8 cellular contexts compared by ENCODE assay signal in genomic region chr19:16627194-16627927, GRCh38. TPM values are rescaled to one million over a fixed set of nuclear protein-coding genes. Genes with fewer than 3 reads are reported as not detected.
DNase-seq lines count a peak whose midpoint lies in the region; ATAC-seq and TF ChIP-seq lines count a peak whose summit lies in the region.

No MANE protein-coding gene starts in this region.

- H3K27ac ChIP-seq in DOHH2 (ENCODE audit: low read depth, low read length) (peak overlapping the region; percentile 39), psoas muscle (peak overlapping the region; percentile 98)

- peaks cover 22% of the 10 kb centered on the region for H3F3A ChIP-seq in DOHH2 (ENCODE audit: control insufficient read depth, insufficient read depth)

- no peaks in the 10 kb centered on the region for H3K9me2 ChIP-seq in DOHH2 (replicated peaks; ENCODE audit: control insufficient read depth, low read length)

- 0 to 1% (median 0%) methylated on average over 33 to 52 of the region's 52 CpGs for WGBS in psoas muscle, 3 donors

- ATAC-seq in HG03457 (IDR thresholded peaks at IDR 0.05; ENCODE audit: unreplicated experiment) (peak; percentile 6), psoas muscle (no peak), GM18858 (IDR thresholded peaks at IDR 0.05; ENCODE audit: unreplicated experiment) (no peak)

- peak overlapping the region; percentile 89 for H3K4me2 ChIP-seq in DOHH2 (ENCODE audit: low read length)

- no peak for TF ChIP-seq CTCF in DOHH2 (IDR thresholded peaks at IDR 0.05; ENCODE audit: low read depth, low read length, poor library complexity, severe bottlenecking)
- TF ChIP-seq CTCF in foreskin fibroblast (IDR thresholded peaks at IDR 0.05; ENCODE audit: low read depth, low read length): no peak
- TF ChIP-seq CTCF in psoas muscle (IDR thresholded peaks at IDR 0.05): no peak

- intact Hi-C loops in psoas muscle (cut with DNase I): loop anchor here (5.0 kb wide), 2 partner anchors 40 to 55 kb away; partner anchors contain the start of gene SLC35E1 (in 2 of the 2)

- H3K27me3 ChIP-seq in DOHH2 (ENCODE audit: control insufficient read depth, low read length): no peaks in the 10 kb centered on the region
- H3K27me3 ChIP-seq in psoas muscle (ENCODE audit: insufficient read depth in 3 of 3, low read length in 2 of 3): no peaks in the 10 kb centered on the region

- peaks cover 61% of the 10 kb centered on the region for H3K4me1 ChIP-seq in DOHH2 (ENCODE audit: control insufficient read depth, low read length)
- H3K4me1 ChIP-seq in psoas muscle: peaks cover 39% of the 10 kb centered on the region

- peaks cover 37% of the 10 kb centered on the region for H4K20me1 ChIP-seq in DOHH2 (ENCODE audit: control insufficient read depth, insufficient read depth, low read depth, low read length)

- H3K9me3 ChIP-seq in DOHH2 (ENCODE audit: control insufficient read depth, insufficient read depth, low read length): no peaks in the 10 kb centered on the region
- no peaks in the 10 kb centered on the region for H3K9me3 ChIP-seq in psoas muscle

- peaks cover 56% of the 10 kb centered on the region for H3K79me2 ChIP-seq in DOHH2 (ENCODE audit: control insufficient read depth, low read length)

- H3K4me3 ChIP-seq in DOHH2 (ENCODE audit: low read length) (peak overlapping the region; percentile 83), foreskin fibroblast (ENCODE audit: low read depth in 1 of 2, low read length in 2 of 2) (peak overlapping the region; percentile 93 to 97), psoas muscle (peak overlapping the region; percentile 94)

- DNase-seq in activated T-cell treated with anti-CD3 and anti-CD28 coated beads, Interleukin-2, amount 50 U/mL, for 1 hour: peak; percentile 33
- peak in 1 of 2 donors; percentile 25 for DNase-seq in foreskin fibroblast
- peak in 1 of 2 donors; percentile 64 for DNase-seq in psoas muscle
- DNase-seq in cerebellar cortex (ENCODE audit: low spot score): no peak
- DNase-seq in NCI-H2171 treated with DMSO at 0.1 percent for 48 hours (lab: John Stamatoyannopoulos, UW): no peak

- H3K36me3 ChIP-seq in DOHH2 (ENCODE audit: control insufficient read depth, low read length): peaks cover 64% of the 10 kb centered on the region
- peaks cover 2 to 26% of the 10 kb centered on the region in 2 donors for H3K36me3 ChIP-seq in psoas muscle (ENCODE audit: insufficient read depth in 1 of 2, low read depth in 1 of 2)

RNA-seq across cellular contexts. Expression of gene MED26, which starts 0.6 kb away (rescaled TPM):
- 1 to 10 TPM; 4.8 to 9.6 (median 5.5) TPM for total RNA-seq in psoas muscle
- 1 to 10 TPM; 5.1 to 8.7 (median 5.2) TPM for polyA plus RNA-seq in psoas muscle

RNA-seq across cellular contexts. Expression of gene SMIM7, which starts 32.6 kb away (rescaled TPM):
- total RNA-seq in psoas muscle: 10 to 100 TPM; 16.1 to 50.0 (median 31.6) TPM
- polyA plus RNA-seq in psoas muscle: 10 to 100 TPM; 51.9 to 76.9 (median 53.9) TPM

RNA-seq across cellular contexts. Expression of gene TMEM38A, which starts 33.6 kb away (rescaled TPM):
- total RNA-seq in psoas muscle: 100 to 1,000 TPM; 120 to 184 (median 140) TPM
- 100 to 1,000 TPM in 2 of 3 donors, 10 to 100 TPM in 1; 53.2 to 295 (median 130) TPM for polyA plus RNA-seq in psoas muscle

RNA-seq across cellular contexts. Expression of gene SLC35E1, which starts 55.1 kb away (rescaled TPM):
- 10 to 100 TPM; 25.6 to 40.7 (median 26.9) TPM for total RNA-seq in psoas muscle
- polyA plus RNA-seq in psoas muscle: 10 to 100 TPM; 17.1 to 42.1 (median 32.8) TPM
